19 cellular contexts compared by ENCODE assay signal in the genomic region with DNA sequence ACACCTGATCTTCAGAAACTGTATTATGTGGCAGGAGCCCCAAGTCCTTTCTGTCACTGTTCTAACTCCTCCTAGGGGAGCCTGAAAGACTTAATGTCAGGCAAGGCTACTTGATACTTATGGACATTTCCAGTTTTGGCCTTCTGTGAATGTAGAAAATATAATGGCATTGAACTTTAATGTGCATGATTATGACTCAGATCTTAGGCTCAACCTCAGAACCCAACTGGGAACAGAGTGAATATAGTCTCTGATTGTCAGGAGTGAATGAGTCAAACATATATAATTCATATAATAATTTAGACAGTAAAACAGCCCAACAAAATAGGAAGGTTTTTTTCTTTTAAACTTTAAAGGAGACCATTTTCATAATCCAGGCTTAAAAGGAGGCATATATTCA.
A peak's percentile ranks its signal among the peaks of the same experiment; 100 is the strongest.
DNase-seq lines count a peak whose midpoint lies in the region; ATAC-seq, FAIRE-seq and TF ChIP-seq lines count a peak whose summit lies in the region.
"Had no signal": no experiment of that assay in that cellular context is flagged by ENCODE, and none has a peak within 500 bp of the region (broad histone marks: within the 10 kb centered on the region; RNA-seq: fewer than 3 reads in every experiment).

No MANE protein-coding gene starts in this region.

- BruUV-seq in IMR-90 (replicated peaks; lab: Mats Ljungman, UMichigan): no TSS peak

- H2BK20ac ChIP-seq in IMR-90 (ENCODE audit: low read depth, low read length): 0 out of 2 replicates have a peak overlapping the region, but pooled peaks have one; percentile 35

- dilution Hi-C loops in IMR-90 (cut with HindIII; ENCODE audit: low sequenced_read_pairs, unreplicated experiment): no loop called here

- POLR2A ChIA-PET in IMR-90 (lab: Charles Lee; ENCODE audit: unreplicated experiment): no interaction called here

- TF ChIP-seq RAD21 in IMR-90 (IDR thresholded peaks at IDR 0.05; ENCODE audit: low read length): no peak

- no peaks in the 10 kb centered on the region for H3K27me3 ChIP-seq in IMR-90 (ENCODE audit: control insufficient read depth, insufficient read depth, low read length)
- no peaks in the 10 kb centered on the region for H3K27me3 ChIP-seq in bronchial epithelial cell (ENCODE audit: control insufficient read depth, insufficient read depth, low read length)
- no peaks in the 10 kb centered on the region for H3K27me3 ChIP-seq in skeletal muscle satellite cell (ENCODE audit: control insufficient read depth, insufficient read depth, low read length)
- H3K27me3 ChIP-seq: left lung, right atrium auricular region, tibial nerve had no signal

- H3K9me1 ChIP-seq in IMR-90 (ENCODE audit: insufficient read depth, low read length): no peaks in the 10 kb centered on the region

- no peaks in the 10 kb centered on the region for H3K9me3 ChIP-seq in IMR-90 (ENCODE audit: control insufficient read depth, insufficient read depth, low read length)
- H3K9me3 ChIP-seq in skeletal muscle satellite cell (replicated peaks; ENCODE audit: low read length): no peaks in the 10 kb centered on the region
- no peaks in the 10 kb centered on the region for H3K9me3 ChIP-seq in mucosa of descending colon
- H3K9me3 ChIP-seq: left lung, right atrium auricular region, tibial nerve had no signal

- H2BK15ac ChIP-seq in IMR-90 (ENCODE audit: low read depth, low read length): no peak overlapping the region

- H3K4me1 ChIP-seq in IMR-90 (ENCODE audit: control insufficient read depth, insufficient read depth, low read length) (peaks cover 6% of the 10 kb centered on the region), skeletal muscle satellite cell (ENCODE audit: control insufficient read depth, insufficient read depth, low read length) (peaks cover 59% of the 10 kb centered on the region), mucosa of descending colon (ENCODE audit: low read depth) (no peaks in the 10 kb centered on the region)
- H3K4me1 ChIP-seq: left lung, right atrium auricular region had no signal

- CTCF ChIA-PET in IMR-90 (lab: Yijun Ruan, JAX): no interaction called here

- no peak overlapping the region for H2BK120ac ChIP-seq in IMR-90 (ENCODE audit: low read depth, low read length)

- peak overlapping the region; percentile 28; the same call in 1 of the 2 replicates for H3K18ac ChIP-seq in IMR-90 (ENCODE audit: low read depth, low read length)

- H4K8ac ChIP-seq in IMR-90 (ENCODE audit: low read depth in 2 of 2, low read length in 2 of 2): no peak overlapping the region

- H3K56ac ChIP-seq in IMR-90 (ENCODE audit: extremely low read depth, insufficient read depth, low read length): no peak overlapping the region

- peak; percentile 67 for ATAC-seq in IMR-90 (ENCODE audit: low read depth)
- ATAC-seq in mucosa of descending colon: no peak
- ATAC-seq: effector memory CD8-positive, alpha-beta T cell; left lung; stimulated activated naive CD8-positive, alpha-beta T cell treated with anti-CD3 and anti-CD28 coated beads, Interleukin-15, Interleukin-2, amounts not matched to agents 100 U/mL and 50 U/mL, for 24 hours; T-helper 17 cell had no signal

- H2AK9ac ChIP-seq in IMR-90 (replicated peaks; ENCODE audit: low read depth, low read length, poor library complexity): no peak overlapping the region

- H2AFZ ChIP-seq in IMR-90 (replicated peaks; ENCODE audit: low read length, poor library complexity): no peak overlapping the region

- peak; percentile 70 for DNase-seq in IMR-90
- peak; percentile 54 for DNase-seq in bronchial epithelial cell (ENCODE audit: low read depth)
- DNase-seq in foreskin melanocyte: peak; percentile 93
- DNase-seq in DMS153 treated with DMSO at 0.1 percent for 48 hours (lab: John Stamatoyannopoulos, UW; ENCODE audit: unreplicated experiment): no peak
- DNase-seq in stimulated activated CD4-positive, alpha-beta T cell treated with anti-CD3 and anti-CD28 coated beads, Interleukin-2, amount 100 ng/mL, for 24 hours: no peak
- no peak for DNase-seq in mucosa of descending colon
- DNase-seq: activated naive CD4-positive, alpha-beta T cell treated with Interleukin-2 at 50 U/mL for 16 hours; anterior cingulate cortex; effector memory CD8-positive, alpha-beta T cell; left lung; NCI-H1417; NCI-H748 treated with DMSO at 0.1 percent for 48 hours; SHP77 treated with DMSO at 0.1 percent for 48 hours; stimulated activated naive CD8-positive, alpha-beta T cell treated with anti-CD3 and anti-CD28 coated beads, Interleukin-15, Interleukin-2, amounts not matched to agents 100 U/mL and 50 U/mL, for 24 hours; T-helper 17 cell had no signal

- H4K91ac ChIP-seq in IMR-90 (ENCODE audit: insufficient read depth, low read depth, low read length): no peak overlapping the region

- H3K4me2 ChIP-seq in IMR-90 (ENCODE audit: low read depth, low read length): 0 out of 2 replicates have a peak overlapping the region, but pooled peaks have one; percentile 95
- H3K4me2 ChIP-seq in skeletal muscle satellite cell (ENCODE audit: low read length): peak overlapping the region; percentile 89

- no peak overlapping the region for H3K4ac ChIP-seq in IMR-90 (ENCODE audit: low read depth, low read length)

- no peak overlapping the region for H4K5ac ChIP-seq in IMR-90 (ENCODE audit: low read depth, low read length)

- H2AK5ac ChIP-seq in IMR-90 (ENCODE audit: low read depth, low read length): no peak overlapping the region

- H3K36me3 ChIP-seq in IMR-90 (ENCODE audit: control insufficient read depth, insufficient read depth, low read length) (no peaks in the 10 kb centered on the region), bronchial epithelial cell (ENCODE audit: control insufficient read depth, insufficient read depth, low read length) (no peaks in the 10 kb centered on the region), skeletal muscle satellite cell (ENCODE audit: insufficient read depth, low read length) (no peaks in the 10 kb centered on the region), mucosa of descending colon (ENCODE audit: low read depth) (no peaks in the 10 kb centered on the region)
- H3K36me3 ChIP-seq: left lung, right atrium auricular region, tibial nerve had no signal

- H3K14ac ChIP-seq in IMR-90 (replicated peaks; ENCODE audit: low read depth, low read length): no peak overlapping the region

- H3K23ac ChIP-seq in IMR-90 (ENCODE audit: low read depth, low read length): no peak overlapping the region

- no peaks in the 10 kb centered on the region for H3K79me1 ChIP-seq in IMR-90 (ENCODE audit: low read depth in 1 of 2, low read length in 2 of 2)

- no peak for FAIRE-seq in bronchial epithelial cell (lab: Jason Lieb, UNC)

- intact Hi-C loops in IMR-90 (cut with micrococcal nuclease): no loop called here
- intact Hi-C loops in mucosa of descending colon (cut with DNase I, micrococcal nuclease): no loop called here

- H3K27ac ChIP-seq in IMR-90 (ENCODE audit: insufficient read depth, low read length): no peak overlapping the region
- H3K27ac ChIP-seq: left lung, right atrium auricular region, VCaP had no signal

- TF ChIP-seq POLR2A in IMR-90 (IDR thresholded peaks at IDR 0.05; ENCODE audit: low read depth, low read length): no peak

- H3K9ac ChIP-seq in IMR-90 (ENCODE audit: low read depth, low read length) (no peak overlapping the region), skeletal muscle satellite cell (ENCODE audit: low read depth, low read length) (peak overlapping the region; percentile 84)

- TF ChIP-seq CTCF in IMR-90 (conservative IDR thresholded peaks at IDR 0.05; ENCODE audit: low read depth, low read length) (no peak), bronchial epithelial cell (IDR thresholded peaks at IDR 0.05; ENCODE audit: insufficient read depth, low read length, severe bottlenecking) (no peak), mucosa of descending colon (IDR thresholded peaks at IDR 0.05) (no peak)

- H3K4me3 ChIP-seq in IMR-90 (ENCODE audit: insufficient read depth, low read depth, low read length): no peak overlapping the region
- no peak overlapping the region for H3K4me3 ChIP-seq in bronchial epithelial cell (ENCODE audit: low read depth, low read length)
- H3K4me3 ChIP-seq in skeletal muscle satellite cell (ENCODE audit: low read length): peak overlapping the region; percentile 65
- no peak overlapping the region for H3K4me3 ChIP-seq in mucosa of descending colon
- H3K4me3 ChIP-seq: left lung, right atrium auricular region, tibial nerve had no signal

- no peaks in the 10 kb centered on the region for H4K20me1 ChIP-seq in IMR-90 (ENCODE audit: insufficient read depth, low read length)

- in situ Hi-C loops in IMR-90 (cut with MboI; ENCODE audit: low sequenced_read_pairs): no loop called here

- no peak overlapping the region for H2BK5ac ChIP-seq in IMR-90 (ENCODE audit: low read depth, low read length, poor library complexity, severe bottlenecking)

TF ChIP-seq in IMR-90, 13 proteins besides CTCF, POLR2A, EP300 and RAD21:
- TF ChIP-seq CHD1 (IDR thresholded peaks at IDR 0.05; ENCODE audit: low read depth, low read length) (no peak), NFE2L2 (IDR thresholded peaks at IDR 0.05; ENCODE audit: low read depth, low read length) (no peak), SMC3 (IDR thresholded peaks at IDR 0.05; ENCODE audit: low read depth, low read length) (no peak), RCOR1 (IDR thresholded peaks at IDR 0.05; ENCODE audit: insufficient replicate concordance, low read length) (no peak), MAZ (IDR thresholded peaks at IDR 0.05; ENCODE audit: borderline replicate concordance, low read depth, low read length) (no peak)
- TF ChIP-seq, protein P1, sequence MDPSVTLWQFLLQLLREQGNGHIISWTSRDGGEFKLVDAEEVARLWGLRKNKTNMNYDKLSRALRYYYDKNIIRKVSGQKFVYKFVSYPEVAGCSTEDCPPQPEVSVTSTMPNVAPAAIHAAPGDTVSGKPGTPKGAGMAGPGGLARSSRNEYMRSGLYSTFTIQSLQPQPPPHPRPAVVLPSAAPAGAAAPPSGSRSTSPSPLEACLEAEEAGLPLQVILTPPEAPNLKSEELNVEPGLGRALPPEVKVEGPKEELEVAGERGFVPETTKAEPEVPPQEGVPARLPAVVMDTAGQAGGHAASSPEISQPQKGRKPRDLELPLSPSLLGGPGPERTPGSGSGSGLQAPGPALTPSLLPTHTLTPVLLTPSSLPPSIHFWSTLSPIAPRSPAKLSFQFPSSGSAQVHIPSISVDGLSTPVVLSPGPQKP (IDR thresholded peaks at IDR 0.05; ENCODE audit: borderline replicate concordance, low read depth, low read length): no peak

Comparison
In these comparisons a context has a peak if more than half of its experiments do, and no peak if none do; other contexts are left out.
1. DNase-seq: peak in IMR-90 (single experiment), bronchial epithelial cell (single experiment) and foreskin melanocyte (single experiment); none in DMS153 treated with DMSO at 0.1 percent for 48 hours (single experiment), stimulated activated CD4-positive, alpha-beta T cell treated with anti-CD3 and anti-CD28 coated beads, Interleukin-2, amount 100 ng/mL, for 24 hours (0 of 2) and mucosa of descending colon (0 of 3).